Comparison of ENCODE assay signal across 1 cellular context in genomic region chr14:24678801-24679247, GRCh38.
TF ChIP-seq lines count a peak whose summit lies in the region.

No MANE protein-coding gene starts in this region.

TF ChIP-seq in HepG2, 621 proteins besides CTCF, POLR2A, EP300 and RAD21 (continued from another document and continues in another):
- TF ChIP-seq, protein P1, sequence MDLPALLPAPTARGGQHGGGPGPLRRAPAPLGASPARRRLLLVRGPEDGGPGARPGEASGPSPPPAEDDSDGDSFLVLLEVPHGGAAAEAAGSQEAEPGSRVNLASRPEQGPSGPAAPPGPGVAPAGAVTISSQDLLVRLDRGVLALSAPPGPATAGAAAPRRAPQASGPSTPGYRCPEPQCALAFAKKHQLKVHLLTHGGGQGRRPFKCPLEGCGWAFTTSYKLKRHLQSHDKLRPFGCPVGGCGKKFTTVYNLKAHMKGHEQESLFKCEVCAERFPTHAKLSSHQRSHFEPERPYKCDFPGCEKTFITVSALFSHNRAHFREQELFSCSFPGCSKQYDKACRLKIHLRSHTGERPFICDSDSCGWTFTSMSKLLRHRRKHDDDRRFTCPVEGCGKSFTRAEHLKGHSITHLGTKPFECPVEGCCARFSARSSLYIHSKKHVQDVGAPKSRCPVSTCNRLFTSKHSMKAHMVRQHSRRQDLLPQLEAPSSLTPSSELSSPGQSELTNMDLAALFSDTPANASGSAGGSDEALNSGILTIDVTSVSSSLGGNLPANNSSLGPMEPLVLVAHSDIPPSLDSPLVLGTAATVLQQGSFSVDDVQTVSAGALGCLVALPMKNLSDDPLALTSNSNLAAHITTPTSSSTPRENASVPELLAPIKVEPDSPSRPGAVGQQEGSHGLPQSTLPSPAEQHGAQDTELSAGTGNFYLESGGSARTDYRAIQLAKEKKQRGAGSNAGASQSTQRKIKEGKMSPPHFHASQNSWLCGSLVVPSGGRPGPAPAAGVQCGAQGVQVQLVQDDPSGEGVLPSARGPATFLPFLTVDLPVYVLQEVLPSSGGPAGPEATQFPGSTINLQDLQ (CRISPR knock-in tag; IDR thresholded peaks at IDR 0.05) = no peak
- TF ChIP-seq MIER2 (CRISPR knock-in tag; IDR thresholded peaks at IDR 0.05) (peak; percentile 82), EEA1 (CRISPR knock-in tag; IDR thresholded peaks at IDR 0.05; ENCODE audit: borderline replicate concordance) (no peak), ZNF224 (CRISPR knock-in tag; IDR thresholded peaks at IDR 0.05) (no peak), GATAD2A (CRISPR knock-in tag; IDR thresholded peaks at IDR 0.05) (no peak; the same call in 1 of the 2 replicates), KDM1A (CRISPR knock-in tag; IDR thresholded peaks at IDR 0.05) (no peak), ARHGAP35 (CRISPR knock-in tag; IDR thresholded peaks at IDR 0.05; ENCODE audit: borderline replicate concordance) (no peak), NBN (conservative IDR thresholded peaks at IDR 0.05) (no peak), FOXP1 (IDR thresholded peaks at IDR 0.05) (no peak), FOXP1 (CRISPR knock-in tag; IDR thresholded peaks at IDR 0.05) (peak; percentile 38; the same call in 1 of the 2 replicates), JUNB (CRISPR knock-in tag; IDR thresholded peaks at IDR 0.05; ENCODE audit: borderline replicate concordance) (no peak; the same call in 1 of the 2 replicates), IRX3 (CRISPR knock-in tag; IDR thresholded peaks at IDR 0.05; ENCODE audit: borderline replicate concordance, low read depth) (no peak), ZNF180 (CRISPR knock-in tag; IDR thresholded peaks at IDR 0.05; ENCODE audit: borderline replicate concordance, low read depth) (no peak), ZFP62 (CRISPR knock-in tag; IDR thresholded peaks at IDR 0.05) (no peak), ZNF225 (CRISPR knock-in tag; IDR thresholded peaks at IDR 0.05) (no peak), ATAD3A (CRISPR knock-in tag; IDR thresholded peaks at IDR 0.05) (no peak), TEAD3 (CRISPR knock-in tag; optimal IDR thresholded peaks at IDR 0.05; ENCODE audit: borderline replicate concordance) (peak; percentile 46), PRDM10 (CRISPR knock-in tag; IDR thresholded peaks at IDR 0.05; ENCODE audit: low read depth) (0 out of 2 replicates have a peak, but pooled peaks have one; percentile 38), MLXIP (CRISPR knock-in tag; IDR thresholded peaks at IDR 0.05; ENCODE audit: borderline replicate concordance) (no peak), NRL (CRISPR knock-in tag; IDR thresholded peaks at IDR 0.05; ENCODE audit: borderline replicate concordance) (no peak), PTBP1 (IDR thresholded peaks at IDR 0.05; ENCODE audit: low read depth, low read length, poor library complexity, severe bottlenecking) (no peak), KMT2A (CRISPR knock-in tag; IDR thresholded peaks at IDR 0.05) (0 out of 2 replicates have a peak, but pooled peaks have one; percentile 56), YEATS4 (CRISPR knock-in tag; IDR thresholded peaks at IDR 0.05; ENCODE audit: borderline replicate concordance) (peak; percentile 46; the same call in 1 of the 2 replicates), SOX6 (IDR thresholded peaks at IDR 0.05) (no peak), SOX6 (CRISPR knock-in tag; IDR thresholded peaks at IDR 0.05) (no peak; the same call in 1 of the 2 replicates), ZNF720 (CRISPR knock-in tag; IDR thresholded peaks at IDR 0.05) (no peak), CHD4 (IDR thresholded peaks at IDR 0.05; ENCODE audit: borderline replicate concordance, low read length) (no peak), ZNF713 (CRISPR knock-in tag; IDR thresholded peaks at IDR 0.05) (no peak), ZNF234 (CRISPR knock-in tag; conservative IDR thresholded peaks at IDR 0.05) (no peak), ZNF446 (CRISPR knock-in tag; IDR thresholded peaks at IDR 0.05) (peak; percentile 32; the same call in 1 of the 2 replicates), ZNF34 (CRISPR knock-in tag; IDR thresholded peaks at IDR 0.05; ENCODE audit: borderline replicate concordance) (no peak), ZNF672 (CRISPR knock-in tag; IDR thresholded peaks at IDR 0.05) (no peak), KDM5B (CRISPR knock-in tag; IDR thresholded peaks at IDR 0.05; ENCODE audit: borderline replicate concordance) (0 out of 2 replicates have a peak, but pooled peaks have one; percentile 36), ZNF431 (CRISPR knock-in tag; IDR thresholded peaks at IDR 0.05; ENCODE audit: borderline replicate concordance, low read depth) (no peak), PRMT3 (CRISPR knock-in tag; IDR thresholded peaks at IDR 0.05; ENCODE audit: borderline replicate concordance, low read depth) (no peak), ZNF530 (CRISPR knock-in tag; IDR thresholded peaks at IDR 0.05; ENCODE audit: low read depth) (no peak), ZFP36L1 (CRISPR knock-in tag; IDR thresholded peaks at IDR 0.05) (no peak), ZNF567 (CRISPR knock-in tag; IDR thresholded peaks at IDR 0.05; ENCODE audit: borderline replicate concordance) (0 out of 2 replicates have a peak, but pooled peaks have one; percentile 73), NFYC (CRISPR knock-in tag; IDR thresholded peaks at IDR 0.05) (peak; percentile 39; the same call in 1 of the 2 replicates), THAP11 (CRISPR knock-in tag; IDR thresholded peaks at IDR 0.05) (peak; percentile 69), NKX3-1 (CRISPR knock-in tag; IDR thresholded peaks at IDR 0.05) (no peak; the same call in 1 of the 2 replicates), ZNF737 (CRISPR knock-in tag; IDR thresholded peaks at IDR 0.05; ENCODE audit: borderline replicate concordance) (no peak; the same call in 1 of the 2 replicates), ZNF562 (CRISPR knock-in tag; IDR thresholded peaks at IDR 0.05; ENCODE audit: borderline replicate concordance) (no peak), ASH2L (IDR thresholded peaks at IDR 0.05; ENCODE audit: insufficient read length, low read depth, low read length) (peak; percentile 71)
- TF ChIP-seq, protein P2, sequence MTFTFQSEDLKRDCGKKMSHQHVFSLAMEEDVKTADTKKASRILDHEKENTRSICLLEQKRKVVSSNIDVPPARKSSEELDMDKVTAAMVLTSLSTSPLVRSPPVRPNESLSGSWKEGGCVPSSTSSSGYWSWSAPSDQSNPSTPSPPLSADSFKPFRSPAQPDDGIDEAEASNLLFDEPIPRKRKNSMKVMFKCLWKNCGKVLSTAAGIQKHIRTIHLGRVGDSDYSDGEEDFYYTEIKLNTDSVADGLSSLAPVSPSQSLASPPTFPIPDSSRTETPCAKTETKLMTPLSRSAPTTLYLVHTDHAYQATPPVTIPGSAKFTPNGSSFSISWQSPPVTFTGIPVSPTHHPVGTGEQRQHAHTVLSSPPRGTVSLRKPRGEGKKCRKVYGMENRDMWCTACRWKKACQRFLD (CRISPR knock-in tag; IDR thresholded peaks at IDR 0.05; ENCODE audit: borderline replicate concordance) = no peak
- TF ChIP-seq, protein P3, sequence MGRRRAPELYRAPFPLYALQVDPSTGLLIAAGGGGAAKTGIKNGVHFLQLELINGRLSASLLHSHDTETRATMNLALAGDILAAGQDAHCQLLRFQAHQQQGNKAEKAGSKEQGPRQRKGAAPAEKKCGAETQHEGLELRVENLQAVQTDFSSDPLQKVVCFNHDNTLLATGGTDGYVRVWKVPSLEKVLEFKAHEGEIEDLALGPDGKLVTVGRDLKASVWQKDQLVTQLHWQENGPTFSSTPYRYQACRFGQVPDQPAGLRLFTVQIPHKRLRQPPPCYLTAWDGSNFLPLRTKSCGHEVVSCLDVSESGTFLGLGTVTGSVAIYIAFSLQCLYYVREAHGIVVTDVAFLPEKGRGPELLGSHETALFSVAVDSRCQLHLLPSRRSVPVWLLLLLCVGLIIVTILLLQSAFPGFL (CRISPR knock-in tag; IDR thresholded peaks at IDR 0.05) = no peak
- TF ChIP-seq, protein P4, sequence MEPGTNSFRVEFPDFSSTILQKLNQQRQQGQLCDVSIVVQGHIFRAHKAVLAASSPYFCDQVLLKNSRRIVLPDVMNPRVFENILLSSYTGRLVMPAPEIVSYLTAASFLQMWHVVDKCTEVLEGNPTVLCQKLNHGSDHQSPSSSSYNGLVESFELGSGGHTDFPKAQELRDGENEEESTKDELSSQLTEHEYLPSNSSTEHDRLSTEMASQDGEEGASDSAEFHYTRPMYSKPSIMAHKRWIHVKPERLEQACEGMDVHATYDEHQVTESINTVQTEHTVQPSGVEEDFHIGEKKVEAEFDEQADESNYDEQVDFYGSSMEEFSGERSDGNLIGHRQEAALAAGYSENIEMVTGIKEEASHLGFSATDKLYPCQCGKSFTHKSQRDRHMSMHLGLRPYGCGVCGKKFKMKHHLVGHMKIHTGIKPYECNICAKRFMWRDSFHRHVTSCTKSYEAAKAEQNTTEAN (CRISPR knock-in tag; conservative IDR thresholded peaks at IDR 0.05) = peak; percentile 24; the same call in 1 of the 2 replicates
- TF ChIP-seq, protein P5, sequence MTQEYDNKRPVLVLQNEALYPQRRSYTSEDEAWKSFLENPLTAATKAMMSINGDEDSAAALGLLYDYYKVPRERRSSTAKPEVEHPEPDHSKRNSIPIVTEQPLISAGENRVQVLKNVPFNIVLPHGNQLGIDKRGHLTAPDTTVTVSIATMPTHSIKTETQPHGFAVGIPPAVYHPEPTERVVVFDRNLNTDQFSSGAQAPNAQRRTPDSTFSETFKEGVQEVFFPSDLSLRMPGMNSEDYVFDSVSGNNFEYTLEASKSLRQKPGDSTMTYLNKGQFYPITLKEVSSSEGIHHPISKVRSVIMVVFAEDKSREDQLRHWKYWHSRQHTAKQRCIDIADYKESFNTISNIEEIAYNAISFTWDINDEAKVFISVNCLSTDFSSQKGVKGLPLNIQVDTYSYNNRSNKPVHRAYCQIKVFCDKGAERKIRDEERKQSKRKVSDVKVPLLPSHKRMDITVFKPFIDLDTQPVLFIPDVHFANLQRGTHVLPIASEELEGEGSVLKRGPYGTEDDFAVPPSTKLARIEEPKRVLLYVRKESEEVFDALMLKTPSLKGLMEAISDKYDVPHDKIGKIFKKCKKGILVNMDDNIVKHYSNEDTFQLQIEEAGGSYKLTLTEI (CRISPR knock-in tag; conservative IDR thresholded peaks at IDR 0.05) = no peak
- TF ChIP-seq, protein P6, sequence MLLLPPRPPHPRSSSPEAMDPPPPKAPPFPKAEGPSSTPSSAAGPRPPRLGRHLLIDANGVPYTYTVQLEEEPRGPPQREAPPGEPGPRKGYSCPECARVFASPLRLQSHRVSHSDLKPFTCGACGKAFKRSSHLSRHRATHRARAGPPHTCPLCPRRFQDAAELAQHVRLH (CRISPR knock-in tag; IDR thresholded peaks at IDR 0.05; ENCODE audit: borderline replicate concordance, low read depth) = peak; percentile 86; the same call in 1 of the 2 replicates
- TF ChIP-seq, protein P7, sequence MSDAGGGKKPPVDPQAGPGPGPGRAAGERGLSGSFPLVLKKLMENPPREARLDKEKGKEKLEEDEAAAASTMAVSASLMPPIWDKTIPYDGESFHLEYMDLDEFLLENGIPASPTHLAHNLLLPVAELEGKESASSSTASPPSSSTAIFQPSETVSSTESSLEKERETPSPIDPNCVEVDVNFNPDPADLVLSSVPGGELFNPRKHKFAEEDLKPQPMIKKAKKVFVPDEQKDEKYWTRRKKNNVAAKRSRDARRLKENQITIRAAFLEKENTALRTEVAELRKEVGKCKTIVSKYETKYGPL (CRISPR knock-in tag; IDR thresholded peaks at IDR 0.05) = no peak
